In genomic region chr11:42967653-42968052, GRCh38 we compare ENCODE assay signal across 21 cellular contexts.
"Had no signal": no experiment of that assay in that cellular context is flagged by ENCODE, and none has a peak within 500 bp of the region (broad histone marks: within the 10 kb centered on the region; RNA-seq: fewer than 3 reads in every experiment).

No MANE protein-coding gene starts in this region.

- DNase-seq: activated CD4-positive, alpha-beta memory T cell treated with anti-CD3 and anti-CD28 coated beads, Interleukin-2, amount 10 ng/mL, durations not matched to agents 7 days and 5 days; activated CD4-positive, alpha-beta T cell treated with anti-CD3 and anti-CD28 coated beads, Interleukin-2, amount 50 U/mL, for 1 hour; activated CD4-positive, CD25-positive, alpha-beta regulatory T cell; activated gamma-delta T cell treated with Interleukin-2 at 50 U/mL for 16 hours; activated naive CD4-positive, alpha-beta T cell treated with anti-CD3 and anti-CD28 coated beads, Interleukin-2, amount 10 ng/mL, durations not matched to agents 7 days and 5 days; activated naive CD8-positive, alpha-beta T cell treated with anti-CD3 and anti-CD28 coated beads for 36 hours; activated T-cell treated with anti-CD3 and anti-CD28 coated beads for 4 hours; activated T-cell treated with anti-CD3 and anti-CD28 coated beads, Interleukin-2, amount 50 U/mL, for 48 hours; brain microvascular endothelial cell; cerebellar nuclear complex; colonic mucosa; NCI-H1436; NCI-H1694 treated with DMSO at 0.1 percent for 48 hours; NCI-H2029 treated with DMSO at 0.1 percent for 48 hours; NCI-H2171; NCI-H2227 treated with DMSO at 0.1 percent for 48 hours; NCI-H446 treated with DMSO at 0.1 percent for 48 hours; NCI-H526 treated with DMSO at 0.1 percent for 48 hours; SIG-M5; T-cell had no signal

- ATAC-seq: activated T-helper 17 cell treated with anti-CD3 and anti-CD28 coated beads, Interleukin-2, amount 50 U/mL, for 72 hours; T-cell had no signal
